In genomic region chr20:4844766-4845465, GRCh38 we compare ENCODE assay signal across 17 cellular contexts. TPM values are rescaled to one million over a fixed set of nuclear protein-coding genes. Genes with fewer than 3 reads are reported as not detected.
DNase-seq lines count a peak whose midpoint lies in the region; ATAC-seq and TF ChIP-seq lines count a peak whose summit lies in the region.
"Had no signal": no experiment of that assay in that cellular context is flagged by ENCODE, and none has a peak within 500 bp of the region (broad histone marks: within the 10 kb centered on the region; RNA-seq: fewer than 3 reads in every experiment).

No MANE protein-coding gene starts in this region.

- H3K27me3 ChIP-seq in RWPE2 (ENCODE audit: insufficient read depth, poor library complexity, severe bottlenecking), result no peaks in the 10 kb centered on the region
- H3K27me3 ChIP-seq: brain microvascular endothelial cell, dorsolateral prefrontal cortex, left lung had no signal

- peak overlapping the region in 1 of 2 donors; percentile 15 for H3K4me3 Mint-ChIP-seq in CD14-positive monocyte
- H3K4me3 Mint-ChIP-seq in effector memory CD8-positive, alpha-beta T cell, result peak overlapping the region in 1 of 2 donors; percentile 13

- CTCF ChIA-PET in GM10248 (lab: Yijun Ruan, JAX), result no interaction called here

- H3K36me3 ChIP-seq in RWPE2 (ENCODE audit: low read depth), result no peaks in the 10 kb centered on the region
- H3K36me3 ChIP-seq: brain microvascular endothelial cell, left lung had no signal

- H3K4me1 ChIP-seq in RWPE2 (ENCODE audit: insufficient read depth, poor library complexity, severe bottlenecking), result no peaks in the 10 kb centered on the region

- peak overlapping the region; percentile 68 to 97 (median 88) for H3K27ac Mint-ChIP-seq in CD14-positive monocyte
- peak overlapping the region; percentile 38 to 91 for H3K27ac Mint-ChIP-seq in effector memory CD8-positive, alpha-beta T cell

- peaks cover 0 to 7% (median 0%) of the 10 kb centered on the region in 3 donors for H3K27me3 Mint-ChIP-seq in CD14-positive monocyte (ENCODE audit: low read depth in 3 of 3)
- H3K27me3 Mint-ChIP-seq in effector memory CD8-positive, alpha-beta T cell, result no peaks in the 10 kb centered on the region

- no peak for DNase-seq in CD14-positive monocyte (ENCODE audit: low spot score)
- peak; percentile 59 for DNase-seq in GM10248 (ENCODE audit: extremely low spot score)
- no peak for DNase-seq in RWPE2 (ENCODE audit: low spot score)
- DNase-seq in effector memory CD8-positive, alpha-beta T cell, result no peak
- DNase-seq in NCI-H226, result no peak
- no peak for DNase-seq in AG08395 (ENCODE audit: low spot score)
- DNase-seq in NCI-H1092 (lab: John Stamatoyannopoulos, UW), result no peak
- DNase-seq: brain microvascular endothelial cell; CD4-positive, CD25-positive, alpha-beta regulatory T cell; dorsolateral prefrontal cortex; left lung; MM.1S; NCI-H2171; NK-92 treated with Interleukin-12 subunit alpha and Interleukin-12 subunit beta, amount 100 ng/mL, for 24 hours; SW 1271; trophoblast cell had no signal

- POLR2A ChIA-PET in GM10248 (lab: Yijun Ruan, JAX), result no interaction called here

- no peaks in the 10 kb centered on the region for H3K9me3 ChIP-seq in RWPE2 (ENCODE audit: severe bottlenecking)
- H3K9me3 ChIP-seq: left lung had no signal

- H3K9me3 Mint-ChIP-seq in CD14-positive monocyte, result peaks cover 2 to 10% (median 5%) of the 10 kb centered on the region in 7 donors
- H3K9me3 Mint-ChIP-seq in effector memory CD8-positive, alpha-beta T cell, result no peaks in the 10 kb centered on the region

- peaks cover 32% of the 10 kb centered on the region for H3K4me1 Mint-ChIP-seq in CD14-positive monocyte
- H3K4me1 Mint-ChIP-seq in effector memory CD8-positive, alpha-beta T cell (ENCODE audit: low read depth in 2 of 2), result peaks cover 4 to 10% of the 10 kb centered on the region in 2 donors

- H3K27ac ChIP-seq in RWPE2 (ENCODE audit: poor library complexity, severe bottlenecking), result no peak overlapping the region
- H3K27ac ChIP-seq: brain microvascular endothelial cell had no signal

- TF ChIP-seq CTCF in CD14-positive monocyte (IDR thresholded peaks at IDR 0.05) (no peak), GM10248 (IDR thresholded peaks at IDR 0.05; ENCODE audit: control extremely low read depth, extremely low read depth, low read depth, missing control alignments) (no peak), RWPE2 (IDR thresholded peaks at IDR 0.05; ENCODE audit: poor library complexity, severe bottlenecking) (no peak)

- intact Hi-C loops in CD14-positive monocyte (cut with micrococcal nuclease), result no loop called here

- no peaks in the 10 kb centered on the region for H3K36me3 Mint-ChIP-seq in CD14-positive monocyte
- H3K36me3 Mint-ChIP-seq in effector memory CD8-positive, alpha-beta T cell (ENCODE audit: insufficient read depth), result peaks cover 6% of the 10 kb centered on the region
- H3K36me3 Mint-ChIP-seq: CD4-positive, CD25-positive, alpha-beta regulatory T cell had no signal

- no peak overlapping the region for H3K4me3 ChIP-seq in RWPE2 (ENCODE audit: severe bottlenecking)
- H3K4me3 ChIP-seq: dorsolateral prefrontal cortex, left lung had no signal

- ATAC-seq in RWPE2 (ENCODE audit: low read depth) (peak; percentile 52; the same call in 2 of the 3 replicates), HG03432 (IDR thresholded peaks at IDR 0.05; ENCODE audit: unreplicated experiment) (no peak)
- no peak for ATAC-seq in effector memory CD8-positive, alpha-beta T cell (replicated peaks)
- ATAC-seq: left lung had no signal

RNA-seq across cellular contexts. Expression of gene RASSF2, which starts 21.5 kb away (rescaled TPM):
- polyA plus RNA-seq in CD14-positive monocyte, result 100 to 1,000 TPM; 167 to 214 TPM
